Comparison of ENCODE assay signal across 20 cellular contexts in the genomic region with DNA sequence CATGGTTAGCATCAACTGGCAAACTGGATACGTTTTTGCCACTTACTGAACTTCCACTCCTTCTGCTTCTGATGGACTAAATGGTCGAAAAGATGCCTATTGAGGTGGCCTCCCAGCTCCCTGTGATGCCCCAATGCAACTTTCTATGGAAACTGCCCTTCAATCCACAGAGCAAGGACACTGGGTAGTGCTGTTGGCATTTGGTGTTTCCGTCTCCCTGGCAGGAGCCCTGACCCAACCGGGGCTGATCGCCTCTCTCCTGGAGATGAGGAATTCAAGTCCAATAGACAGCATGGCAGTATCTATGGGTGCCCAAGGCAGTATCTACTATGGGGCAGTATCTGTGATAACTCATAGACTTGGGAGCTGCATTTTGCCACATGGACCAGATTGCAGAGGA.
DNase-seq lines count a peak whose midpoint lies in the region; ATAC-seq and TF ChIP-seq lines count a peak whose summit lies in the region.
"Had no signal": no experiment of that assay in that cellular context is flagged by ENCODE, and none has a peak within 500 bp of the region (broad histone marks: within the 10 kb centered on the region; RNA-seq: fewer than 3 reads in every experiment).

No MANE protein-coding gene starts in this region.

- peaks cover 2% of the 10 kb centered on the region for H3K9me3 Mint-ChIP-seq in endodermal cell
- H3K9me3 Mint-ChIP-seq: CD4-positive, alpha-beta T cell; CD8-positive, alpha-beta memory T cell; HFFc6 had no signal

- no peak overlapping the region for H3K4me3 Mint-ChIP-seq in endodermal cell
- H3K4me3 Mint-ChIP-seq: CD4-positive, alpha-beta T cell; CD8-positive, alpha-beta memory T cell; GM23338; HFFc6 had no signal

- H3K9ac ChIP-seq in endodermal cell (ENCODE audit: extremely low read depth, low read length, poor library complexity, severe bottlenecking) (no peak overlapping the region), neuronal stem cell (ENCODE audit: low read depth, low read length, poor library complexity) (no peak overlapping the region)

- no peak overlapping the region for H2BK12ac ChIP-seq in neuronal stem cell (ENCODE audit: low read length)

- no peak overlapping the region for H3K14ac ChIP-seq in neuronal stem cell (ENCODE audit: low read length)

- H3K27me3 ChIP-seq in right atrium auricular region, result no peaks in the 10 kb centered on the region
- no peaks in the 10 kb centered on the region for H3K27me3 ChIP-seq in endodermal cell (ENCODE audit: control insufficient read depth, insufficient read depth, low read length, poor library complexity, severe bottlenecking)
- H3K27me3 ChIP-seq in left ventricle myocardium inferior (ENCODE audit: low read depth), result no peaks in the 10 kb centered on the region
- H3K27me3 ChIP-seq in neuronal stem cell (ENCODE audit: control insufficient read depth in 3 of 3, insufficient read depth in 3 of 3, low read depth in 1 of 3, low read length in 3 of 3), result peaks cover 0 to 12% (median 0%) of the 10 kb centered on the region in 3 experiments
- H3K27me3 ChIP-seq in esophagus squamous epithelium, result no peaks in the 10 kb centered on the region

- H3K36me3 Mint-ChIP-seq in endodermal cell (ENCODE audit: low read depth), result no peaks in the 10 kb centered on the region
- H3K36me3 Mint-ChIP-seq: CD8-positive, alpha-beta memory T cell had no signal

- no peak overlapping the region for H3K4me2 ChIP-seq in neuronal stem cell (ENCODE audit: insufficient read depth, low read length, poor library complexity, severe bottlenecking)
- H3K4me2 ChIP-seq: A549, GM23338 had no signal

- no peak overlapping the region for H2BK5ac ChIP-seq in neuronal stem cell (ENCODE audit: low read length)

- H3K4ac ChIP-seq in neuronal stem cell (ENCODE audit: low read length), result no peak overlapping the region

- no peak for TF ChIP-seq POLR2A in esophagus squamous epithelium (IDR thresholded peaks at IDR 0.05)

- H3K36me3 ChIP-seq in right atrium auricular region (no peaks in the 10 kb centered on the region), endodermal cell (ENCODE audit: control insufficient read depth, insufficient read depth, low read length) (no peaks in the 10 kb centered on the region), left ventricle myocardium inferior (no peaks in the 10 kb centered on the region), neuronal stem cell (replicated peaks in 1 of 2; ENCODE audit: control insufficient read depth in 2 of 2, insufficient read depth in 2 of 2, low read length in 2 of 2) (no peaks in the 10 kb centered on the region), esophagus squamous epithelium (no peaks in the 10 kb centered on the region)
- H3K36me3 ChIP-seq: HAP-1 had no signal

- intact Hi-C loops in Right ventricle myocardium superior (cut with DNase I), result no loop called here
- intact Hi-C loops in left ventricle myocardium inferior (cut with micrococcal nuclease), result no loop called here
- intact Hi-C loops in esophagus squamous epithelium (cut with DNase I), result no loop called here

- H4K91ac ChIP-seq in neuronal stem cell (ENCODE audit: low read depth, low read length, poor library complexity), result no peak overlapping the region

- no peak overlapping the region for H3K23ac ChIP-seq in neuronal stem cell (ENCODE audit: low read depth, low read length, poor library complexity)

- no peak overlapping the region for H4K8ac ChIP-seq in neuronal stem cell (ENCODE audit: low read depth, low read length)

- DNase-seq in Right ventricle myocardium superior (no peak), right atrium auricular region (ENCODE audit: low spot score) (no peak), endodermal cell (peak; percentile 22), left ventricle myocardium inferior (no peak), neuronal stem cell (ENCODE audit: low spot score) (no peak), esophagus squamous epithelium (lab: John Stamatoyannopoulos, UW) (no peak)
- DNase-seq: 8988T; ACHN; C1 segment of cervical spinal cord; CD4-positive, alpha-beta T cell; CD8-positive, alpha-beta memory T cell; DMS79; GDM1 had no signal

- H3K27ac Mint-ChIP-seq in endodermal cell, result no peak overlapping the region
- H3K27ac Mint-ChIP-seq: CD4-positive, alpha-beta T cell; CD8-positive, alpha-beta memory T cell; GM23338; HFFc6 had no signal

- H3K4me1 ChIP-seq in right atrium auricular region (peaks cover 0 to 10% of the 10 kb centered on the region in 2 donors), endodermal cell (ENCODE audit: control insufficient read depth, insufficient read depth, low read length) (no peaks in the 10 kb centered on the region), left ventricle myocardium inferior (peaks cover 13% of the 10 kb centered on the region), neuronal stem cell (ENCODE audit: control insufficient read depth in 2 of 2, insufficient read depth in 1 of 2, low read depth in 1 of 2, low read length in 2 of 2) (peaks cover 0 to 2% of the 10 kb centered on the region in 2 donors), esophagus squamous epithelium (no peaks in the 10 kb centered on the region)
- H3K4me1 ChIP-seq: A549, HAP-1 had no signal

- no peak overlapping the region for H3K4me3 ChIP-seq in right atrium auricular region
- no peak overlapping the region for H3K4me3 ChIP-seq in endodermal cell (ENCODE audit: low read length)
- H3K4me3 ChIP-seq in left ventricle myocardium inferior, result no peak overlapping the region
- H3K4me3 ChIP-seq in neuronal stem cell (ENCODE audit: low read length in 2 of 2), result no peak overlapping the region
- no peak overlapping the region for H3K4me3 ChIP-seq in esophagus squamous epithelium
- H3K4me3 ChIP-seq: A549, GM12878, GM23338, HAP-1 had no signal

- no peak overlapping the region for H3K18ac ChIP-seq in neuronal stem cell (ENCODE audit: low read length)

- no peak overlapping the region for H2AFZ ChIP-seq in neuronal stem cell (ENCODE audit: low read length)
- H2AFZ ChIP-seq: GM23338 had no signal

- H3K27ac ChIP-seq in right atrium auricular region (no peak overlapping the region), endodermal cell (ENCODE audit: low read depth, low read length) (no peak overlapping the region), left ventricle myocardium inferior (replicated peaks) (peak overlapping the region; percentile 57), neuronal stem cell (replicated peaks; ENCODE audit: low read length) (no peak overlapping the region), esophagus squamous epithelium (no peak overlapping the region)
- H3K27ac ChIP-seq: A549 had no signal

- peak; percentile 49 for ATAC-seq in Right ventricle myocardium superior (ENCODE audit: poor library complexity)
- no peak for ATAC-seq in HG03354 (IDR thresholded peaks at IDR 0.05; ENCODE audit: poor library complexity, severe bottlenecking, unreplicated experiment)
- no peak for ATAC-seq in HG03097 (IDR thresholded peaks at IDR 0.05; ENCODE audit: low FRiP score, unreplicated experiment)
- ATAC-seq: A549, GM12878, GM23338 had no signal

- H3K9me3 ChIP-seq in right atrium auricular region (no peaks in the 10 kb centered on the region), endodermal cell (ENCODE audit: control insufficient read depth, low read length) (no peaks in the 10 kb centered on the region), left ventricle myocardium inferior (replicated peaks) (no peaks in the 10 kb centered on the region), neuronal stem cell (replicated peaks in 1 of 2; ENCODE audit: control insufficient read depth in 2 of 2, insufficient read depth in 1 of 2, low read depth in 1 of 2, low read length in 2 of 2) (peaks cover 0 to 2% of the 10 kb centered on the region in 2 donors), esophagus squamous epithelium (no peaks in the 10 kb centered on the region)
- H3K9me3 ChIP-seq: A549, HAP-1 had no signal

- H2BK15ac ChIP-seq in neuronal stem cell (ENCODE audit: low read length), result peak overlapping the region; percentile 22

- TF ChIP-seq CTCF in right atrium auricular region (IDR thresholded peaks at IDR 0.05) (no peak), endodermal cell (conservative IDR thresholded peaks at IDR 0.05) (no peak), left ventricle myocardium inferior (IDR thresholded peaks at IDR 0.05; ENCODE audit: borderline replicate concordance) (no peak), esophagus squamous epithelium (IDR thresholded peaks at IDR 0.05) (no peak)

- H3K27me3 Mint-ChIP-seq in endodermal cell (ENCODE audit: insufficient read depth), result peaks cover 9% of the 10 kb centered on the region

- no peaks in the 10 kb centered on the region for H3K79me1 ChIP-seq in neuronal stem cell (ENCODE audit: low read depth, low read length)

- H3K4me1 Mint-ChIP-seq in endodermal cell, result peaks cover 2% of the 10 kb centered on the region
- H3K4me1 Mint-ChIP-seq: CD8-positive, alpha-beta memory T cell; GM23338 had no signal

- WGBS in endodermal cell (ENCODE audit: insufficient coverage in 1 of 2, insufficient read length in 1 of 2), 2 experiments, result 91 to 92% methylated on average over 5 of the region's 5 CpGs
- no CpG with 5 or more reads among the region's 5 CpGs for WGBS in neuronal stem cell (ENCODE audit: extremely low coverage in 2 of 2, insufficient read length in 2 of 2, insufficient replicate concordance in 1 of 2), 2 donors
- 64 to 77% methylated on average over 2 to 4 of the region's 5 CpGs for WGBS in esophagus squamous epithelium, 2 donors

- H2BK120ac ChIP-seq in neuronal stem cell (ENCODE audit: low read depth, low read length), result no peak overlapping the region

- H2AK5ac ChIP-seq in neuronal stem cell (ENCODE audit: low read depth, low read length), result no peak overlapping the region
